Comparison of ENCODE assay signal across 21 cellular contexts in the genomic region with DNA sequence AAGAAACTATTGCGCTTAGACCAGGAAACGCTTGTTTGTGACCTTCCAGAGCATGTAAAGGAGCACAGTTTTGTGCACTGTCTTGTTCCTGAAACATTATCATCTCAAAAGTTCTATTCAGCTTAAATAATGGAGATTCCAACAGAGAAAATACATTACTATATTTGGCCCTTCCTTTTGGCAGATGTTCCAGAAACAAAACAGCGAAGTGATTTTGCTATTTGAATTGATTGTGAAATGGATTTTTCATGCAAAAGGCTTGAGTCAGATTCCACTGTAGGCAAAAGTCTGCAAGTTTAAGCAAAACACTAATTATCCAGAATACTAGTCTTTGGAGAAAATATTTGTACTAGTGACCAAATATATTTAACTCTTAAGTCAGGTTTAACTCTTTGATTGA.
DNase-seq lines count a peak whose midpoint lies in the region; ATAC-seq and TF ChIP-seq lines count a peak whose summit lies in the region.
"Had no signal": no experiment of that assay in that cellular context is flagged by ENCODE, and none has a peak within 500 bp of the region (broad histone marks: within the 10 kb centered on the region; RNA-seq: fewer than 3 reads in every experiment).

No MANE protein-coding gene starts in this region.

- no peak overlapping the region for H3K4me3 Mint-ChIP-seq in activated CD4-positive, alpha-beta T cell treated with anti-CD3 and anti-CD28 coated beads for 36 hours
- H3K4me3 Mint-ChIP-seq: CD8-positive, alpha-beta memory T cell had no signal

- in situ Hi-C loops in GM23248 (cut with MboI), result no loop called here

- H3K36me3 ChIP-seq in GM23248 (ENCODE audit: low read depth), result no peaks in the 10 kb centered on the region
- no peaks in the 10 kb centered on the region for H3K36me3 ChIP-seq in osteoblast (ENCODE audit: insufficient read depth, low read length)
- H3K36me3 ChIP-seq in right lobe of liver, result no peaks in the 10 kb centered on the region
- H3K36me3 ChIP-seq: BLaER1 had no signal

- no peak overlapping the region for H3K27ac Mint-ChIP-seq in activated CD4-positive, alpha-beta T cell treated with anti-CD3 and anti-CD28 coated beads for 36 hours
- H3K27ac Mint-ChIP-seq: CD8-positive, alpha-beta memory T cell had no signal

- ATAC-seq in activated CD4-positive, alpha-beta T cell treated with anti-CD3 and anti-CD28 coated beads for 36 hours, result no peak
- ATAC-seq in right lobe of liver (no peak), GM21619 (IDR thresholded peaks at IDR 0.05; ENCODE audit: unreplicated experiment) (no peak)
- ATAC-seq: Panc1, Right ventricle myocardium inferior had no signal

- DNase-seq in GM23248 (peak; percentile 73), cardiac fibroblast (ENCODE audit: low read depth in 2 of 2) (peak; percentile 50 to 67), fibroblast of peridontal ligament (ENCODE audit: extremely low read depth) (peak; percentile 93), osteoblast (ENCODE audit: insufficient read length, low spot score, missing footprints) (no peak), anterior cingulate cortex (lab: John Stamatoyannopoulos, UW) (no peak), right lobe of liver (no peak)
- DNase-seq in activated CD4-positive, alpha-beta T cell treated with anti-CD3 and anti-CD28 coated beads for 36 hours, result no peak
- DNase-seq: ACHN; CD8-positive, alpha-beta memory T cell; DND-41; GDM1; MM.1S; NCI-H1105 treated with DMSO at 0.1 percent for 48 hours; NCI-H187 treated with DMSO at 0.1 percent for 48 hours; NCI-H446; NCI-H774 had no signal

- intact Hi-C loops in activated CD4-positive, alpha-beta T cell treated with anti-CD3 and anti-CD28 coated beads for 36 hours (cut with DNase I, micrococcal nuclease), result no loop called here
- intact Hi-C loops in right lobe of liver (cut with DNase I), result no loop called here

- H2AFZ ChIP-seq in GM23248 (no peak overlapping the region), osteoblast (ENCODE audit: low read length) (peak overlapping the region; percentile 84)

- H3K36me3 Mint-ChIP-seq in activated CD4-positive, alpha-beta T cell treated with anti-CD3 and anti-CD28 coated beads for 36 hours (ENCODE audit: low read depth), result no peaks in the 10 kb centered on the region
- H3K36me3 Mint-ChIP-seq: CD8-positive, alpha-beta memory T cell had no signal

- H3K9me2 ChIP-seq in GM23248 (ENCODE audit: insufficient read depth), result no peaks in the 10 kb centered on the region

- H4K20me1 ChIP-seq in GM23248 (ENCODE audit: insufficient read depth) (no peaks in the 10 kb centered on the region), osteoblast (ENCODE audit: insufficient read depth, low read length) (no peaks in the 10 kb centered on the region)
- H4K20me1 ChIP-seq: BLaER1 had no signal

- WGBS in GM23248 (ENCODE audit: low coverage in 1 of 2, low lambda C conversion rate in 2 of 2, missing lambda C conversion rate in 2 of 2), 2 experiments, result 57 to 60% methylated on average over 3 of the region's 3 CpGs
- WGBS in right lobe of liver (ENCODE audit: insufficient coverage, low coverage, low lambda C conversion rate, missing lambda C conversion rate), result 48% methylated on average over 3 of the region's 3 CpGs

- CTCF ChIA-PET in activated CD4-positive, alpha-beta T cell treated with anti-CD3 and anti-CD28 coated beads for 36 hours (lab: Charles Lee), result no interaction called here

- H3K4me1 Mint-ChIP-seq in activated CD4-positive, alpha-beta T cell treated with anti-CD3 and anti-CD28 coated beads for 36 hours, result no peaks in the 10 kb centered on the region
- H3K4me1 Mint-ChIP-seq: CD8-positive, alpha-beta memory T cell had no signal

- H3K27me3 ChIP-seq in GM23248 (replicated peaks; ENCODE audit: insufficient read depth), result no peaks in the 10 kb centered on the region
- H3K27me3 ChIP-seq in osteoblast (ENCODE audit: insufficient read depth, low read length), result no peaks in the 10 kb centered on the region
- no peaks in the 10 kb centered on the region for H3K27me3 ChIP-seq in right lobe of liver
- H3K27me3 ChIP-seq: BLaER1 had no signal

- POLR2A ChIA-PET in activated CD4-positive, alpha-beta T cell treated with anti-CD3 and anti-CD28 coated beads for 36 hours (lab: Charles Lee), result no interaction called here

- H3K27ac ChIP-seq in GM23248 (no peak overlapping the region), osteoblast (ENCODE audit: low read depth, low read length) (no peak overlapping the region), right lobe of liver (no peak overlapping the region)
- H3K27ac ChIP-seq: BLaER1, KMS-11 had no signal

- 0 out of 2 replicates have a peak, but pooled peaks cover 4% of the 10 kb centered on the region for H3F3A ChIP-seq in GM23248 (ENCODE audit: insufficient read depth)

- no peak overlapping the region for H3K4me2 ChIP-seq in GM23248 (ENCODE audit: unreplicated experiment)
- peak overlapping the region; percentile 59 for H3K4me2 ChIP-seq in osteoblast (ENCODE audit: insufficient read depth, low read length)
- H3K4me2 ChIP-seq: BLaER1, KMS-11 had no signal

- TF ChIP-seq CTCF in cardiac fibroblast (IDR thresholded peaks at IDR 0.05; ENCODE audit: low read depth, low read length), result no peak
- TF ChIP-seq CTCF in osteoblast (IDR thresholded peaks at IDR 0.05; ENCODE audit: extremely low read depth, low read depth, low read length), result no peak
- no peak for TF ChIP-seq CTCF in right lobe of liver (IDR thresholded peaks at IDR 0.05)

- no peak overlapping the region for H3K9ac ChIP-seq in GM23248
- H3K9ac ChIP-seq: BLaER1, KMS-11 had no signal

- H3K79me2 ChIP-seq in GM23248 (ENCODE audit: insufficient read depth), result no peaks in the 10 kb centered on the region
- H3K79me2 ChIP-seq in osteoblast (ENCODE audit: insufficient read depth, low read length), result no peaks in the 10 kb centered on the region

- peaks cover 3% of the 10 kb centered on the region for H3K27me3 Mint-ChIP-seq in activated CD4-positive, alpha-beta T cell treated with anti-CD3 and anti-CD28 coated beads for 36 hours

- no peak for TF ChIP-seq POLR2A in right lobe of liver (IDR thresholded peaks at IDR 0.05)

- H3K4me3 ChIP-seq in GM23248 (no peak overlapping the region), cardiac fibroblast (replicated peaks in 1 of 2; ENCODE audit: low read depth in 2 of 2, low read length in 2 of 2) (no peak overlapping the region), osteoblast (ENCODE audit: insufficient read depth, low read length) (no peak overlapping the region), right lobe of liver (no peak overlapping the region)
- H3K4me3 ChIP-seq: BLaER1 had no signal

- peaks cover 4% of the 10 kb centered on the region for H3K4me1 ChIP-seq in GM23248 (ENCODE audit: insufficient read depth)
- peaks cover 9% of the 10 kb centered on the region for H3K4me1 ChIP-seq in osteoblast (ENCODE audit: insufficient read depth, low read length)
- no peaks in the 10 kb centered on the region for H3K4me1 ChIP-seq in right lobe of liver

- H3K9me3 ChIP-seq in GM23248 (ENCODE audit: low read depth) (no peaks in the 10 kb centered on the region), osteoblast (ENCODE audit: low read depth, low read length) (no peaks in the 10 kb centered on the region), right lobe of liver (no peaks in the 10 kb centered on the region)
- H3K9me3 ChIP-seq: BLaER1 had no signal

- H3K9me3 Mint-ChIP-seq in activated CD4-positive, alpha-beta T cell treated with anti-CD3 and anti-CD28 coated beads for 36 hours (ENCODE audit: low read depth), result no peaks in the 10 kb centered on the region
- H3K9me3 Mint-ChIP-seq: CD8-positive, alpha-beta memory T cell had no signal

Comparison
In these comparisons a context has a peak if more than half of its experiments do, and no peak if none do; other contexts are left out.
1. DNase-seq: peak in GM23248 (single experiment), cardiac fibroblast (2 of 2) and fibroblast of peridontal ligament (single experiment); none in osteoblast (single experiment), activated CD4-positive, alpha-beta T cell treated with anti-CD3 and anti-CD28 coated beads for 36 hours (single experiment), anterior cingulate cortex (0 of 58) and right lobe of liver (0 of 3).